23 cellular contexts compared by ENCODE assay signal in the genomic region with DNA sequence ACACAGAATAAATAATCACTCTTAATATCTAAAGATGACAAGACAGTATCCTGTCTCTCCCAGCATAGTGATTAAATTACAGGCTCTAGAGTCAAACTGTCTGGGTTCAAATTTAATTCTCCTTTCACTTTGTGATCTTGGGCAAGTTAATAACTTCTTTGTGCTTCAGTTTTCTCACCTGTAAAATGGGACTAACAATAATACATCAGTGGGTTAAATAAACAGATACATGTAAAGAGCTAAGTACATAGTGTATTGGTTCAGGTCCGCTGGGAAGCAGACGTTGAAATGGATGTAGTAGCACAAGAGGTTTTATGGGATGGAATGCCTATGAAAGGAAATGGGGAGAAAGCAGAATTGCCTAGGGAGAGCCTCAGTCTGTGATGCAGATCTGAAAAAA. TPM values are rescaled to one million over a fixed set of nuclear protein-coding genes. Genes with fewer than 3 reads are reported as not detected.
DNase-seq lines count a peak whose midpoint lies in the region; ATAC-seq, FAIRE-seq and TF ChIP-seq lines count a peak whose summit lies in the region.
"Had no signal": no experiment of that assay in that cellular context is flagged by ENCODE, and none has a peak within 500 bp of the region (broad histone marks: within the 10 kb centered on the region; RNA-seq: fewer than 3 reads in every experiment).

No MANE protein-coding gene starts in this region.

- H3K79me2 ChIP-seq in HepG2 (ENCODE audit: insufficient read depth, low read length) (peaks cover 67% of the 10 kb centered on the region), K562 (ENCODE audit: control insufficient read depth, insufficient read depth, low read length) (peaks cover 19% of the 10 kb centered on the region; the same call in 2 of the 3 replicates)

- H3K9me1 ChIP-seq in K562 (ENCODE audit: control insufficient read depth, insufficient read depth, low read length), result no peaks in the 10 kb centered on the region

- H2AFZ ChIP-seq in HepG2 (ENCODE audit: low read length), result no peak overlapping the region
- H2AFZ ChIP-seq in K562 (ENCODE audit: low read depth, low read length), result no peak overlapping the region

- TF ChIP-seq EP300 in HepG2 (IDR thresholded peaks at IDR 0.05; ENCODE audit: low read depth in 2 of 2, low read length in 2 of 2) (no peak), HepG2 (CRISPR knock-in tag; IDR thresholded peaks at IDR 0.05; ENCODE audit: borderline replicate concordance) (no peak), K562 (IDR thresholded peaks at IDR 0.05; ENCODE audit: low read length) (no peak), gastroesophageal sphincter (IDR thresholded peaks at IDR 0.05) (no peak)

- no peak overlapping the region for H3K9ac ChIP-seq in HepG2 (ENCODE audit: insufficient read depth, low read depth, low read length)
- H3K9ac ChIP-seq in K562 (ENCODE audit: insufficient read depth in 1 of 2, low read depth in 2 of 2, low read length in 2 of 2), result no peak overlapping the region
- H3K9ac ChIP-seq: BLaER1 had no signal

- CTCF ChIA-PET in HepG2 (lab: Yijun Ruan, JAX; ENCODE audit: low intra/inter-chr PET ratio, low total read pairs), result no interaction called here
- CTCF ChIA-PET in K562 (lab: Yijun Ruan, JAX; ENCODE audit: low intra/inter-chr PET ratio), result interaction anchor here (0.6 kb wide), 1 partner anchor 140 kb away, joined by 3 read pairs; no protein-coding TSS in a partner anchor

- H3K9me3 ChIP-seq in HepG2 (ENCODE audit: low read length), result no peaks in the 10 kb centered on the region
- no peaks in the 10 kb centered on the region for H3K9me3 ChIP-seq in right lobe of liver
- no peaks in the 10 kb centered on the region for H3K9me3 ChIP-seq in K562 (replicated peaks; ENCODE audit: control insufficient read depth, insufficient read depth, low read depth, low read length)
- H3K9me3 ChIP-seq in gastroesophageal sphincter, result no peaks in the 10 kb centered on the region
- no peaks in the 10 kb centered on the region for H3K9me3 ChIP-seq in uterus
- H3K9me3 ChIP-seq: BE2C had no signal

- no peak overlapping the region for H3K4me2 ChIP-seq in HepG2 (ENCODE audit: low read depth, low read length)
- no peak overlapping the region for H3K4me2 ChIP-seq in K562 (ENCODE audit: insufficient read depth, low read length)
- H3K4me2 ChIP-seq: BLaER1 had no signal

- H3K4me1 ChIP-seq in HepG2 (ENCODE audit: insufficient read depth, low read length), result peaks cover 21% of the 10 kb centered on the region
- H3K4me1 ChIP-seq in right lobe of liver, result no peaks in the 10 kb centered on the region
- H3K4me1 ChIP-seq in K562 (replicated peaks in 1 of 2; ENCODE audit: control insufficient read depth in 2 of 2, insufficient read depth in 2 of 2, low read length in 2 of 2), result peaks cover 4 to 8% of the 10 kb centered on the region in 2 experiments; a peak in 4 of 5 replicates
- H3K4me1 ChIP-seq in gastroesophageal sphincter, result peaks cover 13 to 87% (median 21%) of the 10 kb centered on the region in 3 donors
- H3K4me1 ChIP-seq in uterus, result peaks cover 10% of the 10 kb centered on the region in 2 donors
- H3K4me1 ChIP-seq: BE2C, BLaER1 had no signal

- POLR2A ChIA-PET in HepG2 (lab: Yijun Ruan, JAX) (no interaction called here), K562 (lab: Yijun Ruan, JAX) (interaction anchor here (0.6 to 2.1 kb wide), 5 partner anchors 9 to 133 kb away, joined by 3 to 15 read pairs (median 3); no protein-coding TSS in a partner anchor)

- H4K20me1 ChIP-seq in HepG2 (ENCODE audit: insufficient read depth, low read length) (peaks cover 3% of the 10 kb centered on the region; the same call in 1 of the 2 replicates), K562 (replicated peaks; ENCODE audit: control insufficient read depth, insufficient read depth, low read length) (peaks cover 4% of the 10 kb centered on the region; the same call in 1 of the 2 replicates)

- TF ChIP-seq RAD21 in HepG2 (CRISPR knock-in tag; IDR thresholded peaks at IDR 0.05), result no peak
- no peak for TF ChIP-seq RAD21 in K562 (CRISPR knock-in tag; conservative IDR thresholded peaks at IDR 0.05 in 1 of 2, IDR thresholded peaks at IDR 0.05 in 1 of 2)

- in situ Hi-C loops in HepG2 (cut with HindIII; ENCODE audit: extremely low pct_ligation_motif_present, low pct_unique_long_range_greater_than_20kb), result no loop called here
- in situ Hi-C loops in K562 (cut with MboI), result no loop called here

- 95% methylated on average over 2 of the region's 2 CpGs for WGBS in HepG2 (ENCODE audit: low lambda C conversion rate)
- WGBS in right lobe of liver (ENCODE audit: insufficient coverage, low coverage, low lambda C conversion rate, missing lambda C conversion rate), result 96% methylated on average over 2 of the region's 2 CpGs
- WGBS in K562 (ENCODE audit: insufficient coverage, low coverage, missing lambda C conversion rate), result 86% methylated on average over 2 of the region's 2 CpGs
- 92% methylated on average over 2 of the region's 2 CpGs; no CpG with 5 or more reads in 1 of the 2 donors for WGBS in gastroesophageal sphincter (ENCODE audit: low coverage in 1 of 2), 2 donors

- H3K36me3 ChIP-seq in HepG2 (replicated peaks in 1 of 2; ENCODE audit: control insufficient read depth in 1 of 2, insufficient read depth in 2 of 2, low read length in 2 of 2), result no peaks in the 10 kb centered on the region
- no peaks in the 10 kb centered on the region for H3K36me3 ChIP-seq in right lobe of liver
- no peaks in the 10 kb centered on the region for H3K36me3 ChIP-seq in K562 (ENCODE audit: control insufficient read depth, insufficient read depth, low read length)
- no peaks in the 10 kb centered on the region for H3K36me3 ChIP-seq in gastroesophageal sphincter
- no peaks in the 10 kb centered on the region for H3K36me3 ChIP-seq in uterus
- H3K36me3 ChIP-seq: BE2C had no signal

- no peak for TF ChIP-seq POLR2A in HepG2 (IDR thresholded peaks at IDR 0.05; ENCODE audit: insufficient read depth in 1 of 2, low read depth in 2 of 2, low read length in 2 of 2)
- TF ChIP-seq POLR2A in right lobe of liver (IDR thresholded peaks at IDR 0.05), result no peak
- TF ChIP-seq POLR2A in GM12891 (IDR thresholded peaks at IDR 0.05; ENCODE audit: low read depth, low read length), result no peak
- no peak for TF ChIP-seq POLR2A in K562 (conservative IDR thresholded peaks at IDR 0.05)
- TF ChIP-seq POLR2A in gastroesophageal sphincter (IDR thresholded peaks at IDR 0.05), result no peak
- TF ChIP-seq POLR2A in uterus (IDR thresholded peaks at IDR 0.05), result no peak

- H3K27me3 ChIP-seq in HepG2 (ENCODE audit: control insufficient read depth in 1 of 2, insufficient read depth in 2 of 2, low read length in 2 of 2), result no peaks in the 10 kb centered on the region
- H3K27me3 ChIP-seq in right lobe of liver, result no peaks in the 10 kb centered on the region
- H3K27me3 ChIP-seq in K562 (ENCODE audit: control insufficient read depth in 2 of 2, insufficient read depth in 2 of 2, low read length in 2 of 2), result no peaks in the 10 kb centered on the region
- H3K27me3 ChIP-seq in gastroesophageal sphincter, result no peaks in the 10 kb centered on the region
- H3K27me3 ChIP-seq in uterus, result no peaks in the 10 kb centered on the region
- H3K27me3 ChIP-seq: BE2C, BLaER1 had no signal

- FAIRE-seq in HepG2 (lab: Jason Lieb, UNC), result no peak
- FAIRE-seq in GM12891 (lab: Jason Lieb, UNC), result peak; percentile 23
- no peak for FAIRE-seq in K562 (lab: Jason Lieb, UNC)
- FAIRE-seq: A204.1, GM12878, GM19239 had no signal

- DNase-seq in HepG2 (ENCODE audit: low spot score), result no peak
- DNase-seq in right lobe of liver, result no peak
- DNase-seq in GM12891 (ENCODE audit: insufficient read length, low spot score), result no peak
- peak in 1 of 4 experiments; percentile 5 for DNase-seq in K562 (ENCODE audit: extremely low read depth in 1 of 4, low spot score in 3 of 4)
- no peak for DNase-seq in DMS153 (lab: John Stamatoyannopoulos, UW)
- DNase-seq in uterus, result no peak
- DNase-seq in left lobe of liver (ENCODE audit: low spot score), result no peak
- DNase-seq: 8988T; ACHN; BE2C; C1 segment of cervical spinal cord; CD4-positive, alpha-beta memory T cell; CD4-positive, CD25-positive, alpha-beta regulatory T cell; CD8-positive, alpha-beta memory T cell; DMS 273 treated with DMSO at 0.1 percent for 48 hours; DMS79 treated with DMSO at 0.1 percent for 48 hours; GDM1 had no signal

- BruUV-seq in HepG2 (replicated peaks; lab: Mats Ljungman, UMichigan) (no TSS peak), K562 (replicated peaks; lab: Mats Ljungman, UMichigan) (no TSS peak)

- H3K27ac ChIP-seq in HepG2 (ENCODE audit: extremely low read length, insufficient read depth, low read length) (no peak overlapping the region), right lobe of liver (no peak overlapping the region), K562 (ENCODE audit: extremely low read depth, low read depth, low read length) (no peak overlapping the region), gastroesophageal sphincter (peak overlapping the region; percentile 21 to 76 (median 68)), uterus (no peak overlapping the region)
- H3K27ac ChIP-seq: BLaER1 had no signal

- no peak for TF ChIP-seq CTCF in HepG2 (CRISPR knock-in tag; IDR thresholded peaks at IDR 0.05)
- no peak for TF ChIP-seq CTCF in right lobe of liver (IDR thresholded peaks at IDR 0.05)
- no peak for TF ChIP-seq CTCF in K562 (IDR thresholded peaks at IDR 0.05 in 2 of 3, conservative IDR thresholded peaks at IDR 0.05 in 1 of 3; ENCODE audit: insufficient read depth in 2 of 3, low read depth in 1 of 3, low read length in 3 of 3)
- TF ChIP-seq CTCF in gastroesophageal sphincter (IDR thresholded peaks at IDR 0.05), result no peak
- TF ChIP-seq CTCF in uterus (IDR thresholded peaks at IDR 0.05), result no peak

- ATAC-seq in HepG2 (no peak), right lobe of liver (no peak), K562 (no peak), gastroesophageal sphincter (no peak), left lobe of liver (no peak)
- ATAC-seq: GM12878 had no signal

- intact Hi-C loops in HepG2 (cut with micrococcal nuclease; ENCODE audit: unreplicated experiment), result no loop called here
- intact Hi-C loops in right lobe of liver (cut with DNase I), result no loop called here
- intact Hi-C loops in K562 (cut with micrococcal nuclease), result no loop called here
- intact Hi-C loops in uterus (cut with DNase I; ENCODE audit: low total_unique reads), result no loop called here

- H3K4me3 ChIP-seq in HepG2 (replicated peaks in 1 of 3; ENCODE audit: insufficient read depth in 1 of 3, low read depth in 2 of 3, low read length in 3 of 3) (no peak overlapping the region), right lobe of liver (no peak overlapping the region), K562 (no peak overlapping the region), gastroesophageal sphincter (no peak overlapping the region), uterus (no peak overlapping the region)
- H3K4me3 ChIP-seq: BLaER1, GM12878 had no signal

RNA-seq across cellular contexts. Expression of gene ZFYVE9, which starts 10.7 kb away (rescaled TPM):
- total RNA-seq in HepG2 (2016; rRNA removed; fragmentation: Illumina TruSeq; extraction: Trizol) (19.8 and 26.5 TPM in 2 replicates), right lobe of liver (10 to 100 TPM in 5 of 6 experiments, 1 to 10 TPM in 1; 9.6 to 15.6 (median 12.3) TPM), K562 (2014; rRNA removed) (8.9 and 9.4 TPM in 2 replicates), K562 (2014; rRNA removed; fragmentation: Illumina TruSeq; extraction: Trizol) (14.4 and 16.7 TPM in 2 replicates), K562 (2015; rRNA removed; fragmentation: Illumina TruSeq; extraction: Trizol) (11.9 and 13.2 TPM in 2 replicates), K562 (2021) (9.0 and 10.2 TPM in 2 replicates), gastroesophageal sphincter (10 to 100 TPM; 36.4 to 79.9 (median 40.4) TPM), uterus (10 to 100 TPM; 25.6 to 95.0 (median 48.3) TPM), left lobe of liver (11.1 TPM)
- 3.3 and 4.1 TPM in 2 replicates for total RNA-seq in HepG2 (2016; cell fraction: cytosol; rRNA removed; fragmentation: Illumina TruSeq; extraction: Trizol; ENCODE audit: low read depth)
- total RNA-seq in HepG2 (2016; cell fraction: insoluble cytoplasmic fraction; rRNA removed; fragmentation: Illumina TruSeq; extraction: Trizol), result 19.0 and 25.7 TPM in 2 replicates
- 13.4 and 14.6 TPM in 2 replicates for total RNA-seq in HepG2 (2016; cell fraction: membrane; rRNA removed; fragmentation: Illumina TruSeq; extraction: Trizol)
- 27.9 and 35.0 TPM in 2 replicates for total RNA-seq in HepG2 (2016; cell fraction: nucleus; rRNA removed; fragmentation: Illumina TruSeq; extraction: Trizol)
- polyA plus RNA-seq in HepG2 (2011; rRNA removed) (8.8 and 9.2 TPM in 2 replicates), K562 (2011; rRNA removed) (8.1 and 9.1 TPM in 2 replicates), K562 (2014; fragmentation: Illumina TruSeq; extraction: Trizol) (8.1 and 8.4 TPM in 2 replicates), K562 (2014; fragmentation: Nextera tagmentation; extraction: Ambion mirVana) (under 1 TPM; 0.52 to 0.84 TPM), K562 (2014; rRNA removed) (5.0 and 5.4 TPM in 2 replicates)
- 4.6 and 7.0 TPM in 2 replicates for polyA plus RNA-seq in HepG2 (2011; cell fraction: cytosol; rRNA removed)
- 5.3 and 5.9 TPM in 2 replicates for polyA plus RNA-seq in HepG2 (2011; cell fraction: nucleus; rRNA removed)
- polyA plus RNA-seq in HepG2 (2012), result 10.4 and 11.2 TPM in 2 replicates
- 0.58 and 0.62 TPM in 2 replicates for polyA plus RNA-seq in HepG2 (2016; cell fraction: cytosol; fragmentation: Illumina TruSeq; extraction: Trizol; ENCODE audit: low read depth)
- 14.8 and 15.6 TPM in 2 replicates for polyA plus RNA-seq in HepG2 (2016; cell fraction: insoluble cytoplasmic fraction; fragmentation: Illumina TruSeq; extraction: Trizol; ENCODE audit: low read depth)
- polyA plus RNA-seq in HepG2 (2016; cell fraction: membrane; fragmentation: Illumina TruSeq; extraction: Trizol; ENCODE audit: low read depth), result 3.3 and 3.5 TPM in 2 replicates
- 9.2 and 10.0 TPM in 2 replicates for polyA plus RNA-seq in HepG2 (2016; cell fraction: nucleus; fragmentation: Illumina TruSeq; extraction: Trizol; ENCODE audit: insufficient read depth, low read depth)
- 16.7 and 18.2 TPM in 2 replicates for polyA minus RNA-seq in HepG2 (2011; rRNA and poly(A)+ RNA removed; ENCODE audit: low replicate concordance)
- 14.9 and 17.9 TPM in 2 replicates for polyA minus RNA-seq in HepG2 (2011; cell fraction: cytosol; rRNA and poly(A)+ RNA removed)
- polyA minus RNA-seq in HepG2 (2011; cell fraction: nucleus; rRNA and poly(A)+ RNA removed), result 61.9 and 62.7 TPM in 2 replicates
- polyA plus RNA-seq in GM12891 (2012; ENCODE audit: low read depth, missing spikeins), result 3.0 TPM
- 23.9 and 94.4 TPM in 2 replicates for total RNA-seq in K562 (2011; cell fraction: chromatin; rRNA removed; ENCODE audit: low replicate concordance)
- total RNA-seq in K562 (2011; cell fraction: nucleolus; rRNA removed), result 13.2 and 17.4 TPM in 2 replicates
- total RNA-seq in K562 (2011; cell fraction: nucleoplasm; rRNA removed), result 24.4 and 24.5 TPM in 2 replicates
- 2.1 and 4.4 TPM in 2 replicates for polyA plus RNA-seq in K562 (2011; cell fraction: cytosol; rRNA removed)
- 5.3 and 7.1 TPM in 2 replicates for polyA plus RNA-seq in K562 (2011; cell fraction: nucleus; rRNA removed)
- polyA plus RNA-seq in K562 (2012), result 5.6 and 5.7 TPM in 2 replicates
- polyA minus RNA-seq in K562 (2011; rRNA and poly(A)+ RNA removed), result 31.4 and 41.7 TPM in 2 replicates
- polyA minus RNA-seq in K562 (2011; cell fraction: cytosol; rRNA and poly(A)+ RNA removed), result 8.6 and 13.1 TPM in 2 replicates
- 15.1 and 38.3 TPM in 2 replicates for polyA minus RNA-seq in K562 (2011; cell fraction: nucleus; rRNA and poly(A)+ RNA removed)
- polyA plus RNA-seq: CD14-positive monocyte had no signal

Comparison
In these comparisons a context has a peak if more than half of its experiments do, and no peak if none do; other contexts are left out.
1. H3K27ac ChIP-seq: peak in gastroesophageal sphincter (4 of 4); none in HepG2 (single experiment), right lobe of liver (0 of 3), K562 (single experiment) and uterus (0 of 2).
2. Of the 241 proteins assayed by ChIP-seq in both HepG2 and K562: peak only in HepG2: none; only in K562: KDM1A; in both: none; in neither: 240.